Comparison of ENCODE assay signal across 8 cellular contexts in the genomic region with DNA sequence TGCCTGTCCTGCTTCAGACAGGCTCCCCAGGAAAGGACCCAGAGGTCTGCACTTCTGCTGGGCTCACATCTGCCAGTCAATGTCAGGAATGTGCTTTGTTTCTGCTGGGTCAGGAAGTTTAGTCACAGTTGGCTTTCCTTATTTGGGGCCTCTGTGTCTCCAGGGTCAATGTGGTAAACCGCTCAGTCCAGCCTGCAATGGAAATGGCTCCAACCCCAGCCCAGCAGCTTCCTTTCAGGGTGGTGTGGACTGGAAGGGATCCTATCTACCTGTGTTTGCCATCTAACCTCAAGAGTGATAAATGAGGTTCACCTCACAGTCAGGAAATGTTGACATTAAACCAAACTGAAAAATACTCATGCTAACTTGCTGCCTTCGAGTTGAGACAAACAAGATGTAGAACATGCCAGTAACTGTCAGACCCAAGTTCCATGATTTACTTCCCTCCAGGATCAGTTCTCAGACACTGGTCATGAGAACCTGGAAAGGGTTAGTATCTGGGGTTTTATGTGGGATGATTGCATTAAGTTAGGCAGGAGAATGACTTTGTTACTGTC. TPM values are rescaled to one million over a fixed set of nuclear protein-coding genes. Genes with fewer than 3 reads are reported as not detected.
DNase-seq lines count a peak whose midpoint lies in the region; ATAC-seq and TF ChIP-seq lines count a peak whose summit lies in the region.

No MANE protein-coding gene starts in this region.

- TF ChIP-seq CTCF in endothelial cell (IDR thresholded peaks at IDR 0.05; ENCODE audit: unreplicated experiment) = no peak
- no peak for TF ChIP-seq CTCF in osteoblast (IDR thresholded peaks at IDR 0.05; ENCODE audit: extremely low read depth, low read depth, low read length)
- no peak for TF ChIP-seq CTCF in colonic mucosa (IDR thresholded peaks at IDR 0.05)

- H3K4me3 ChIP-seq in osteoblast (ENCODE audit: insufficient read depth, low read length) (no peak overlapping the region), colonic mucosa (no peak overlapping the region)

- peaks cover 31% of the 10 kb centered on the region for H3K4me1 Mint-ChIP-seq in endothelial cell (ENCODE audit: unreplicated experiment)

- peak overlapping the region; percentile 57 for H3K4me3 Mint-ChIP-seq in endothelial cell (ENCODE audit: unreplicated experiment)

- no peaks in the 10 kb centered on the region for H3K9me3 ChIP-seq in osteoblast (ENCODE audit: low read depth, low read length)
- H3K9me3 ChIP-seq in colonic mucosa = no peaks in the 10 kb centered on the region

- intact Hi-C loops in colonic mucosa (cut with DNase I) = no loop called here

- no peaks in the 10 kb centered on the region for H3K9me3 Mint-ChIP-seq in endothelial cell (ENCODE audit: unreplicated experiment)

- H3K9ac ChIP-seq in colonic mucosa (ENCODE audit: low read depth in 2 of 2, low read length in 2 of 2) = no peak overlapping the region

- H3K36me3 Mint-ChIP-seq in endothelial cell (ENCODE audit: low read depth, unreplicated experiment) = peaks cover 30% of the 10 kb centered on the region

- H4K20me1 ChIP-seq in osteoblast (ENCODE audit: insufficient read depth, low read length) = peaks cover 51% of the 10 kb centered on the region

- H3K4me2 ChIP-seq in osteoblast (ENCODE audit: insufficient read depth, low read length) = peak overlapping the region; percentile 54

- H3K4me1 ChIP-seq in osteoblast (ENCODE audit: insufficient read depth, low read length) = peaks cover 27% of the 10 kb centered on the region
- no peaks in the 10 kb centered on the region for H3K4me1 ChIP-seq in colonic mucosa

- peaks cover 8% of the 10 kb centered on the region for H3K27me3 Mint-ChIP-seq in endothelial cell (ENCODE audit: unreplicated experiment)

- peaks cover 48% of the 10 kb centered on the region for H3K36me3 ChIP-seq in osteoblast (ENCODE audit: insufficient read depth, low read length)
- peaks cover 25% of the 10 kb centered on the region for H3K36me3 ChIP-seq in colonic mucosa

- no peak for ATAC-seq in GM18517 (IDR thresholded peaks at IDR 0.05; ENCODE audit: unreplicated experiment)

- H3K27me3 ChIP-seq in osteoblast (ENCODE audit: insufficient read depth, low read length) (no peaks in the 10 kb centered on the region), colonic mucosa (no peaks in the 10 kb centered on the region)

- peaks cover 8% of the 10 kb centered on the region for H3K79me2 ChIP-seq in osteoblast (ENCODE audit: insufficient read depth, low read length)

- DNase-seq in GM03348 (ENCODE audit: low spot score) (peak; percentile 85), RKO (ENCODE audit: low spot score) (peak; percentile 56), endothelial cell (ENCODE audit: low spot score) (peak; percentile 47), osteoblast (ENCODE audit: insufficient read length, low spot score, missing footprints) (peak; percentile 89), colonic mucosa (no peak), HT-29 (ENCODE audit: low spot score) (no peak)
- no peak for DNase-seq in stimulated activated naive CD4-positive, alpha-beta T cell treated with Interleukin-2 at 50 U/mL for 16 hours (lab: John Stamatoyannopoulos, UW)

- H2AFZ ChIP-seq in osteoblast (ENCODE audit: low read length) = no peak overlapping the region

- peak overlapping the region; percentile 33 for H3K27ac ChIP-seq in osteoblast (ENCODE audit: low read depth, low read length)
- no peak overlapping the region for H3K27ac ChIP-seq in colonic mucosa

- H3K27ac Mint-ChIP-seq in endothelial cell (ENCODE audit: unreplicated experiment) = peak overlapping the region; percentile 97

RNA-seq across cellular contexts. Expression of a gene that starts 20.3 kb away (rescaled TPM):
- 626 TPM for total RNA-seq in endothelial cell (ENCODE audit: unreplicated experiment)
- total RNA-seq in osteoblast = 1,079 and 1,591 TPM in 2 replicates
- total RNA-seq in colonic mucosa = 1,000 to 10,000 TPM in 1 of 2 donors, 100 to 1,000 TPM in 1; 982 to 1,067 TPM
- total RNA-seq in HT-29 (2014; rRNA removed; shearing (Covaris generic)) = 2,011 and 2,121 TPM in 2 replicates

RNA-seq across cellular contexts. Expression of a gene that starts 40.8 kb away (rescaled TPM):
- total RNA-seq in endothelial cell (ENCODE audit: unreplicated experiment) = 115 TPM
- total RNA-seq in osteoblast = 53.0 and 55.0 TPM in 2 replicates
- total RNA-seq in colonic mucosa = 100 to 1,000 TPM in 1 of 2 donors, 10 to 100 TPM in 1; 96.0 to 105 TPM
- 35.5 and 37.1 TPM in 2 replicates for total RNA-seq in HT-29 (2014; rRNA removed; shearing (Covaris generic))

Comparison
In these comparisons a context has a peak if more than half of its experiments do, and no peak if none do; other contexts are left out.
1. DNase-seq: peak in GM03348 (single experiment), RKO (single experiment), endothelial cell (single experiment) and osteoblast (single experiment); none in stimulated activated naive CD4-positive, alpha-beta T cell treated with Interleukin-2 at 50 U/mL for 16 hours (single experiment), colonic mucosa (single experiment) and HT-29 (single experiment).